In the genomic region with DNA sequence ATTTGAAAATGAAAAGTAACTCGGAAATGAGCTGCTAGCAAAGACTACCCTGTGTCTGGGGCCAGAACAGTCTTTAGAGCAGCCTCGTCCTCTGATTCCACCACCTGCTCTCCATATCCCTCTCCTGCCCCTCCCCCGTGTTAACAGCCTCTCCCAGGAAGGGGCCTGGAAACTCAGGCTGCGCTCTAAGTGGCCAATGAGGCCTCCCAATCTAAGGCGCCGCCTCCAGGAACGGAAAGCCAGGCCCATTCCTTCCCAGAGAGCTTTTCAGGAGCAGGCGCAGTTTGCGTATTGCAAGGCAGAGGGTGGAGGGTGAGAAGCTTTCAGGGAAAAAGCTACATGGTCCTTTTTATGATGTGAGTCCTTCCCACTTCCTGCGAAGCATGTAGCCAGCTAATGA, we compare ENCODE assay signal across 17 cellular contexts. TPM values are rescaled to one million over a fixed set of nuclear protein-coding genes. Genes with fewer than 3 reads are reported as not detected.
DNase-seq lines count a peak whose midpoint lies in the region; ATAC-seq and TF ChIP-seq lines count a peak whose summit lies in the region.
"Had no signal": no experiment of that assay in that cellular context is flagged by ENCODE, and none has a peak within 500 bp of the region (broad histone marks: within the 10 kb centered on the region; RNA-seq: fewer than 3 reads in every experiment).

No MANE protein-coding gene starts in this region.

- H4K8ac ChIP-seq in trophoblast cell (ENCODE audit: low read depth, low read length), result peak overlapping the region; percentile 47

- no peaks in the 10 kb centered on the region for H3K4me1 ChIP-seq in trophoblast cell (ENCODE audit: control insufficient read depth in 1 of 2, insufficient read depth in 2 of 2, low read length in 2 of 2)
- H3K4me1 ChIP-seq: BLaER1 treated with 17β-estradiol and CSF1 and Interleukin-3, amounts not matched to agents 10 nM and 100 nM had no signal

- no peaks in the 10 kb centered on the region for H3K79me2 ChIP-seq in trophoblast cell (ENCODE audit: control insufficient read depth, insufficient read depth, low read length, poor library complexity)

- no peak overlapping the region for H3K4me2 ChIP-seq in trophoblast cell (ENCODE audit: low read length)
- H3K4me2 ChIP-seq: BLaER1 treated with 17β-estradiol and CSF1 and Interleukin-3, amounts not matched to agents 10 nM and 100 nM had no signal

- no peaks in the 10 kb centered on the region for H3K36me3 ChIP-seq in trophoblast cell (ENCODE audit: control insufficient read depth in 1 of 2, insufficient read depth in 2 of 2, low read length in 2 of 2)
- H3K36me3 ChIP-seq: BLaER1 treated with 17β-estradiol and CSF1 and Interleukin-3, amounts not matched to agents 10 nM and 100 nM had no signal

- no peaks in the 10 kb centered on the region for H3K27me3 ChIP-seq in trophoblast cell (ENCODE audit: insufficient read depth, low read length)

- no peak overlapping the region for H2AFZ ChIP-seq in trophoblast cell (ENCODE audit: insufficient read depth, low read length, poor library complexity)

- no peak for TF ChIP-seq CTCF in fibroblast of pulmonary artery (IDR thresholded peaks at IDR 0.05; ENCODE audit: low read length, missing control alignments)

- H2BK12ac ChIP-seq in trophoblast cell (ENCODE audit: low read length), result no peak overlapping the region

- no peak overlapping the region for H2AK5ac ChIP-seq in trophoblast cell (ENCODE audit: low read length)

- no peak overlapping the region for H3K27ac ChIP-seq in trophoblast cell (ENCODE audit: low read depth, low read length)
- H3K27ac ChIP-seq: BLaER1 treated with 17β-estradiol and CSF1 and Interleukin-3, amounts not matched to agents 10 nM and 100 nM had no signal

- no peaks in the 10 kb centered on the region for H3K79me1 ChIP-seq in trophoblast cell (ENCODE audit: low read length)

- H3K4ac ChIP-seq in trophoblast cell (ENCODE audit: low read depth, low read length), result no peak overlapping the region

- no peaks in the 10 kb centered on the region for H3K9me3 ChIP-seq in trophoblast cell (ENCODE audit: insufficient read depth, low read depth, low read length)
- H3K9me3 ChIP-seq: BLaER1 treated with 17β-estradiol and CSF1 and Interleukin-3, amounts not matched to agents 10 nM and 100 nM had no signal

- H2BK5ac ChIP-seq in trophoblast cell (ENCODE audit: low read depth, low read length, poor library complexity), result no peak overlapping the region

- WGBS in trophoblast cell (ENCODE audit: extremely low coverage, insufficient coverage, insufficient read length), result no CpG with 5 or more reads among the region's 10 CpGs

- H4K12ac ChIP-seq in trophoblast cell (ENCODE audit: low read depth, low read length), result peak overlapping the region; percentile 62

- no peak overlapping the region for H3K9ac ChIP-seq in trophoblast cell (ENCODE audit: low read length)
- H3K9ac ChIP-seq: BLaER1 treated with 17β-estradiol and CSF1 and Interleukin-3, amounts not matched to agents 10 nM and 100 nM had no signal

- H3K14ac ChIP-seq in trophoblast cell (ENCODE audit: low read length), result no peak overlapping the region

- no peak overlapping the region for H3K4me3 ChIP-seq in fibroblast of pulmonary artery (replicated peaks; ENCODE audit: low read depth, low read length)
- no peak overlapping the region for H3K4me3 ChIP-seq in trophoblast cell (ENCODE audit: low read depth, low read length)
- H3K4me3 ChIP-seq: BLaER1 treated with 17β-estradiol and CSF1 and Interleukin-3, amounts not matched to agents 10 nM and 100 nM had no signal

- DNase-seq in NCI-H146 (lab: John Stamatoyannopoulos, UW), result peak; percentile 1
- DNase-seq in NCI-H146 treated with DMSO at 0.1 percent for 48 hours (lab: John Stamatoyannopoulos, UW; ENCODE audit: unreplicated experiment), result no peak
- peak; percentile 93 for DNase-seq in NCI-H69 (lab: John Stamatoyannopoulos, UW)
- peak; percentile 2 for DNase-seq in fibroblast of pulmonary artery (ENCODE audit: low read depth)
- no peak for DNase-seq in trophoblast cell
- no peak for DNase-seq in cerebellar nuclear complex (lab: John Stamatoyannopoulos, UW)
- no peak for DNase-seq in NK-92 (lab: John Stamatoyannopoulos, UW; ENCODE audit: unreplicated experiment)
- DNase-seq: 8988T, activated B cell treated with CpG ODN at 0.5 μM for 24 hours, GOT3, left cardiac atrium, NCI-H1105 treated with DMSO at 0.1 percent for 48 hours, NCI-H345, T-helper 2 cell had no signal

- no peak overlapping the region for H3K18ac ChIP-seq in trophoblast cell (ENCODE audit: low read length)

- no peak overlapping the region for H3K23ac ChIP-seq in trophoblast cell (ENCODE audit: low read length)

- H2BK120ac ChIP-seq in trophoblast cell (ENCODE audit: insufficient read depth, low read length, poor library complexity), result no peak overlapping the region

- ATAC-seq in HG02759 (IDR thresholded peaks at IDR 0.05; ENCODE audit: unreplicated experiment), result no peak
- ATAC-seq: left cardiac atrium; natural killer cell treated with Interleukin-12 subunit alpha and Interleukin-12 subunit beta and Interleukin-15 and Interleukin-18, amount 100 ng/mL, for 72 hours had no signal

- H4K91ac ChIP-seq in trophoblast cell (ENCODE audit: low read depth, low read length), result no peak overlapping the region

RNA-seq across cellular contexts. Expression of gene RS1, which starts 31.2 kb away (rescaled TPM):
- polyA plus RNA-seq in trophoblast cell (2013), result 0.03 and 0.05 TPM in 2 replicates

Comparison
In these comparisons a context has a peak if more than half of its experiments do, and no peak if none do; other contexts are left out.
1. DNase-seq: peak in NCI-H146 (single experiment), NCI-H69 (single experiment) and fibroblast of pulmonary artery (single experiment); none in NCI-H146 treated with DMSO at 0.1 percent for 48 hours (single experiment), trophoblast cell (0 of 2), cerebellar nuclear complex (0 of 2) and NK-92 (single experiment).